11 cellular contexts compared by ENCODE assay signal in the genomic region with DNA sequence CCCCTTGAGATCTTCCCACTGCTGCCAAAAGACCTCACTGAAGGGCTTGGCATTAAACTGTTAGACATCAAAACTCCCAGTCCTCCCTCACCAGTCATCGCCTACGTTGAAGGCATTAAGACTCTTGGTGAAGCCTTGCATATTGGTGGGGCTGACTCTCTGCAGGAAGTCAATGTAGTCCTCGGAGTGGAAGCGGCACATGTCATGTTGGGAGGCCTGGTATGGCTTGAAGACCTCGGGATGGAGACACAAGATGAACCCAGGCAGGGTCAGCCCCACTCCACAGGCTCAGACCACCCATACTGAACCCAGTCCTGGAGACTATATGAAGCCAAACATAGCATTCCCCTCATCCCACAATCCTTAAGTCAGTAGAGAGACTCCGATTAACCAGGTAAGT. TPM values are rescaled to one million over a fixed set of nuclear protein-coding genes. Genes with fewer than 3 reads are reported as not detected.
DNase-seq lines count a peak whose midpoint lies in the region; ATAC-seq and TF ChIP-seq lines count a peak whose summit lies in the region.
"Had no signal": no experiment of that assay in that cellular context is flagged by ENCODE, and none has a peak within 500 bp of the region (broad histone marks: within the 10 kb centered on the region; RNA-seq: fewer than 3 reads in every experiment).

No MANE protein-coding gene starts in this region.

- H3K4me3 Mint-ChIP-seq in CD14-positive monocyte: no peak overlapping the region
- H3K4me3 Mint-ChIP-seq in activated CD8-positive, alpha-beta memory T cell treated with anti-CD3 and anti-CD28 coated beads, Interleukin-2, amount 10 ng/mL, durations not matched to agents 7 days and 5 days: peak overlapping the region; percentile 93
- peak overlapping the region; percentile 23 to 94 (median 92) for H3K4me3 Mint-ChIP-seq in immature natural killer cell

- peaks cover 15 to 31% (median 26%) of the 10 kb centered on the region in 4 donors for H3K4me1 ChIP-seq in transverse colon

- H3K36me3 Mint-ChIP-seq in CD14-positive monocyte (peaks cover 20 to 37% of the 10 kb centered on the region in 2 donors), immature natural killer cell (peaks cover 6 to 11% (median 9%) of the 10 kb centered on the region in 3 donors)
- H3K36me3 Mint-ChIP-seq in activated CD8-positive, alpha-beta memory T cell treated with anti-CD3 and anti-CD28 coated beads, Interleukin-2, amount 10 ng/mL, durations not matched to agents 7 days and 5 days: peaks cover 19% of the 10 kb centered on the region

- WGBS in transverse colon (ENCODE audit: low coverage in 1 of 2), 2 donors: 87 to 100% methylated on average over 1 to 6 of the region's 6 CpGs

- TF ChIP-seq EP300 in transverse colon (IDR thresholded peaks at IDR 0.05; ENCODE audit: low read depth): no peak

- DNase-seq in CD14-positive monocyte (ENCODE audit: low spot score) (no peak), immature natural killer cell (no peak), NCI-H2107 (lab: John Stamatoyannopoulos, UW) (no peak), transverse colon (no peak), cortex of kidney (lab: John Stamatoyannopoulos, UW) (no peak)
- no peak for DNase-seq in activated CD8-positive, alpha-beta memory T cell treated with anti-CD3 and anti-CD28 coated beads, Interleukin-2, amount 10 ng/mL, durations not matched to agents 7 days and 5 days
- DNase-seq: activated naive CD4-positive, alpha-beta T cell; NCI-H510A treated with DMSO at 0.1 percent for 48 hours; testis had no signal

- CTCF ChIA-PET in activated CD8-positive, alpha-beta memory T cell treated with anti-CD3 and anti-CD28 coated beads, Interleukin-2, amount 10 ng/mL, durations not matched to agents 7 days and 5 days (lab: Charles Lee): interaction anchor here (1.2 to 11.1 kb wide), 10 partner anchors 10 to 325 kb away, joined by 3 to 171 read pairs (median 5); a partner anchor contains a TSS

- H3K4me3 ChIP-seq in GM12875 (ENCODE audit: low read depth, low read length) (peak overlapping the region; percentile 34), transverse colon (no peak overlapping the region)
- H3K4me3 ChIP-seq: testis had no signal

- no peak for TF ChIP-seq POLR2A in transverse colon (IDR thresholded peaks at IDR 0.05)

- in situ Hi-C loops in transverse colon (cut with MboI; ENCODE audit: low pct_ligation_motif_present in 1 of 4, low pct_unique_long_range_greater_than_20kb in 1 of 4, low sequenced_read_pairs in 3 of 4): no loop called here

- H3K27me3 ChIP-seq in transverse colon: no peaks in the 10 kb centered on the region
- H3K27me3 ChIP-seq: testis had no signal

- TF ChIP-seq CTCF in CD14-positive monocyte (IDR thresholded peaks at IDR 0.05) (no peak), GM12875 (IDR thresholded peaks at IDR 0.05; ENCODE audit: borderline replicate concordance, insufficient read depth, low read depth, low read length) (no peak), transverse colon (IDR thresholded peaks at IDR 0.05) (no peak)

- H3K4me1 Mint-ChIP-seq in CD14-positive monocyte (peaks cover 38% of the 10 kb centered on the region), immature natural killer cell (peaks cover 27 to 36% of the 10 kb centered on the region in 2 donors)
- peaks cover 46% of the 10 kb centered on the region for H3K4me1 Mint-ChIP-seq in activated CD8-positive, alpha-beta memory T cell treated with anti-CD3 and anti-CD28 coated beads, Interleukin-2, amount 10 ng/mL, durations not matched to agents 7 days and 5 days

- ATAC-seq in activated CD8-positive, alpha-beta memory T cell treated with anti-CD3 and anti-CD28 coated beads, Interleukin-2, amount 10 ng/mL, durations not matched to agents 7 days and 5 days: no peak
- no peak for ATAC-seq in HG03442 (IDR thresholded peaks at IDR 0.05; ENCODE audit: unreplicated experiment)

- H3K27ac Mint-ChIP-seq in CD14-positive monocyte (peak overlapping the region in 6 of 7 donors; percentile 20 to 86 (median 50)), immature natural killer cell (peak overlapping the region in 3 of 6 donors; percentile 19 to 44 (median 41))
- peak overlapping the region; percentile 85 for H3K27ac Mint-ChIP-seq in activated CD8-positive, alpha-beta memory T cell treated with anti-CD3 and anti-CD28 coated beads, Interleukin-2, amount 10 ng/mL, durations not matched to agents 7 days and 5 days

- H3K27me3 Mint-ChIP-seq in CD14-positive monocyte (ENCODE audit: low read depth in 3 of 3): peaks cover 0 to 4% (median 0%) of the 10 kb centered on the region in 3 donors
- no peaks in the 10 kb centered on the region for H3K27me3 Mint-ChIP-seq in activated CD8-positive, alpha-beta memory T cell treated with anti-CD3 and anti-CD28 coated beads, Interleukin-2, amount 10 ng/mL, durations not matched to agents 7 days and 5 days
- H3K27me3 Mint-ChIP-seq in immature natural killer cell (ENCODE audit: low read depth in 3 of 3): peaks cover 0 to 14% (median 5%) of the 10 kb centered on the region in 3 donors

- H3K9me3 Mint-ChIP-seq in CD14-positive monocyte (peaks cover 0 to 2% (median 0%) of the 10 kb centered on the region in 7 donors), immature natural killer cell (no peaks in the 10 kb centered on the region)
- H3K9me3 Mint-ChIP-seq in activated CD8-positive, alpha-beta memory T cell treated with anti-CD3 and anti-CD28 coated beads, Interleukin-2, amount 10 ng/mL, durations not matched to agents 7 days and 5 days (ENCODE audit: low read depth): no peaks in the 10 kb centered on the region

- H3K36me3 ChIP-seq in transverse colon: peaks cover 0 to 5% (median under 1%) of the 10 kb centered on the region in 4 donors

- intact Hi-C loops in CD14-positive monocyte (cut with micrococcal nuclease) (loop anchor here (2.0 to 5.0 kb wide), 3 partner anchors 16 to 112 kb away; a partner anchor contains a TSS), transverse colon (cut with DNase I; ENCODE audit: low total_unique reads) (no loop called here)

- H3K27ac ChIP-seq in transverse colon: no peak overlapping the region
- H3K27ac ChIP-seq: testis had no signal

- H3K9me3 ChIP-seq in transverse colon: no peaks in the 10 kb centered on the region
- H3K9me3 ChIP-seq: testis had no signal

RNA-seq across cellular contexts. Expression of a gene that starts 1.9 kb away (rescaled TPM):
- polyA plus RNA-seq in CD14-positive monocyte (10 to 100 TPM; 80.5 to 82.3 TPM), immature natural killer cell (100 to 1,000 TPM in 1 of 3 donors, 10 to 100 TPM in 2; 71.5 to 140 (median 80.6) TPM)
- total RNA-seq in activated CD8-positive, alpha-beta memory T cell treated with anti-CD3 and anti-CD28 coated beads, Interleukin-2, amount 10 ng/mL, durations not matched to agents 7 days and 5 days: 10 to 100 TPM; 87.1 to 90.0 TPM
- 10 to 100 TPM; 12.7 to 45.1 (median 40.2) TPM for total RNA-seq in transverse colon

RNA-seq across cellular contexts. Expression of a gene that starts 2.1 kb away (rescaled TPM):
- polyA plus RNA-seq in CD14-positive monocyte (1 to 10 TPM; 1.0 to 1.3 TPM), immature natural killer cell (1 to 10 TPM; 1.0 to 3.1 (median 1.5) TPM)
- total RNA-seq in activated CD8-positive, alpha-beta memory T cell treated with anti-CD3 and anti-CD28 coated beads, Interleukin-2, amount 10 ng/mL, durations not matched to agents 7 days and 5 days: 10 to 100 TPM; 28.0 to 35.8 TPM
- 10 to 100 TPM in 1 of 4 donors, 1 to 10 TPM in 3; 4.4 to 19.1 (median 7.5) TPM for total RNA-seq in transverse colon

RNA-seq across cellular contexts. Expression of a gene that starts 15.9 kb away (rescaled TPM):
- polyA plus RNA-seq in CD14-positive monocyte: 10 to 100 TPM; 60.2 to 98.6 TPM
- total RNA-seq in activated CD8-positive, alpha-beta memory T cell treated with anti-CD3 and anti-CD28 coated beads, Interleukin-2, amount 10 ng/mL, durations not matched to agents 7 days and 5 days: 100 to 1,000 TPM; 284 to 295 TPM
- 100 to 1,000 TPM; 108 to 187 (median 123) TPM for polyA plus RNA-seq in immature natural killer cell
- 100 to 1,000 TPM in 1 of 4 donors, 10 to 100 TPM in 3; 55.4 to 150 (median 91.4) TPM for total RNA-seq in transverse colon

RNA-seq across cellular contexts. Expression of a gene that starts 16.5 kb away (rescaled TPM):
- polyA plus RNA-seq in CD14-positive monocyte (1 to 10 TPM; 3.0 to 3.4 TPM), immature natural killer cell (10 to 100 TPM in 2 of 3 donors, 1 to 10 TPM in 1; 5.9 to 14.7 (median 10.9) TPM)
- 10 to 100 TPM; 46.5 to 64.1 TPM for total RNA-seq in activated CD8-positive, alpha-beta memory T cell treated with anti-CD3 and anti-CD28 coated beads, Interleukin-2, amount 10 ng/mL, durations not matched to agents 7 days and 5 days
- total RNA-seq in transverse colon: 10 to 100 TPM; 26.1 to 69.9 (median 43.1) TPM

RNA-seq across cellular contexts. Expression of a gene that starts 47.3 kb away (rescaled TPM):
- polyA plus RNA-seq in CD14-positive monocyte: 1 to 10 TPM; 1.2 to 2.2 TPM
- total RNA-seq in activated CD8-positive, alpha-beta memory T cell treated with anti-CD3 and anti-CD28 coated beads, Interleukin-2, amount 10 ng/mL, durations not matched to agents 7 days and 5 days: 10 to 100 TPM in 1 of 2 experiments, 1 to 10 TPM in 1; 9.9 to 11.0 TPM
- polyA plus RNA-seq in immature natural killer cell: 1 to 10 TPM in 1 of 3 donors, under 1 TPM in 1, not detected in 1; 0.68 to 1.3 TPM
- 1 to 10 TPM; 1.1 to 4.0 (median 3.3) TPM for total RNA-seq in transverse colon

Comparison
In these comparisons a context has a peak if more than half of its experiments do, and no peak if none do; other contexts are left out.
1. H3K4me3 Mint-ChIP-seq: peak in activated CD8-positive, alpha-beta memory T cell treated with anti-CD3 and anti-CD28 coated beads, Interleukin-2, amount 10 ng/mL, durations not matched to agents 7 days and 5 days (single experiment) and immature natural killer cell (5 of 5); none in CD14-positive monocyte (0 of 2).